ENCODE assay signal across 8 cellular contexts in the genomic region with DNA sequence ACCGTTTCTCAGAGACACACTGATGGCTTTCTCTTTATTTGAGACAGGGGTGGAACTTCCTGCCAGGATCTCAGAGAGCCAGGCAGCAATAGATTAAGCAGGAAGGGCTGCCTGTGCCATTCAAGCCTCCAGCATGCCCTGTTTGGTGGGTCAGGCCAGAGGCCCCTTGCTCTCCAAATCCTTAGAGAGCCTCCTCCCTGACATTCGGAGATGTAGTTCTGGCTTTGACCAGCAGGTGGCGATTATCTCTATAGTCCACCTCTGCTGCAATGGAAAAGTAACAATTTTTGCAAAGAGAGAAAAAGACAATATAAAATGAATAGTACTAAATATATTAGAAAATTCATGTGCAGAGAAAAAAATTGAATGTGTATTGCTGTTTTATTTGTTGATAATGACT.
DNase-seq lines count a peak whose midpoint lies in the region; ATAC-seq and TF ChIP-seq lines count a peak whose summit lies in the region.

No MANE protein-coding gene starts in this region.

- H3K36me3 Mint-ChIP-seq in progenitor cell of endocrine pancreas (ENCODE audit: insufficient read depth): no peaks in the 10 kb centered on the region

- H3K27me3 Mint-ChIP-seq in progenitor cell of endocrine pancreas: no peaks in the 10 kb centered on the region

- no peaks in the 10 kb centered on the region for H3K4me1 ChIP-seq in DOHH2 (ENCODE audit: control insufficient read depth, low read length)
- H3K4me1 ChIP-seq in KMS-11 (ENCODE audit: low read depth, poor library complexity, severe bottlenecking): no peaks in the 10 kb centered on the region
- no peaks in the 10 kb centered on the region for H3K4me1 ChIP-seq in gastroesophageal sphincter

- H3K9me3 ChIP-seq in DOHH2 (ENCODE audit: control insufficient read depth, insufficient read depth, low read length) (no peaks in the 10 kb centered on the region), gastroesophageal sphincter (no peaks in the 10 kb centered on the region)

- no peaks in the 10 kb centered on the region for H3F3A ChIP-seq in DOHH2 (ENCODE audit: control insufficient read depth, insufficient read depth)

- no peak overlapping the region for H3K9ac ChIP-seq in KMS-11

- no peak overlapping the region for H3K27ac ChIP-seq in DOHH2 (ENCODE audit: low read depth, low read length)
- H3K27ac ChIP-seq in KMS-11: no peak overlapping the region
- H3K27ac ChIP-seq in gastroesophageal sphincter: no peak overlapping the region

- no peak for TF ChIP-seq POLR2A in gastroesophageal sphincter (IDR thresholded peaks at IDR 0.05)

- H3K27me3 ChIP-seq in DOHH2 (ENCODE audit: control insufficient read depth, low read length): no peaks in the 10 kb centered on the region
- H3K27me3 ChIP-seq in KMS-11 (ENCODE audit: insufficient read depth, low read depth): no peaks in the 10 kb centered on the region
- H3K27me3 ChIP-seq in gastroesophageal sphincter: no peaks in the 10 kb centered on the region

- H4K20me1 ChIP-seq in DOHH2 (ENCODE audit: control insufficient read depth, insufficient read depth, low read depth, low read length) (no peaks in the 10 kb centered on the region), KMS-11 (ENCODE audit: insufficient read depth) (no peaks in the 10 kb centered on the region)

- H2AFZ ChIP-seq in KMS-11 (ENCODE audit: low read depth): no peak overlapping the region

- H3K79me2 ChIP-seq in DOHH2 (ENCODE audit: control insufficient read depth, low read length): no peaks in the 10 kb centered on the region
- no peaks in the 10 kb centered on the region for H3K79me2 ChIP-seq in KMS-11 (ENCODE audit: insufficient read depth, low read depth)

- TF ChIP-seq CTCF in DOHH2 (IDR thresholded peaks at IDR 0.05; ENCODE audit: low read depth, low read length, poor library complexity, severe bottlenecking) (peak; percentile 54), KMS-11 (conservative IDR thresholded peaks at IDR 0.05; ENCODE audit: low read depth, low read length) (peak; percentile 71), gastroesophageal sphincter (IDR thresholded peaks at IDR 0.05) (peak; percentile 41 to 86 (median 56)), progenitor cell of endocrine pancreas (IDR thresholded peaks at IDR 0.05; ENCODE audit: unreplicated experiment) (peak; percentile 75)

- no peak overlapping the region for H3K27ac Mint-ChIP-seq in progenitor cell of endocrine pancreas

- H3K4me3 Mint-ChIP-seq in progenitor cell of endocrine pancreas (ENCODE audit: low read depth): no peak overlapping the region

- WGBS in gastroesophageal sphincter (ENCODE audit: low coverage in 1 of 2), 2 donors: 44 to 77% methylated on average over 1 to 2 of the region's 3 CpGs

- H3K9me3 Mint-ChIP-seq in progenitor cell of endocrine pancreas (ENCODE audit: low read depth): peaks cover 26% of the 10 kb centered on the region

- DNase-seq in activated T-cell treated with anti-CD3 and anti-CD28 coated beads for 48 hours (ENCODE audit: low read depth): peak; percentile 30
- DNase-seq in progenitor cell of endocrine pancreas (ENCODE audit: low spot score, unreplicated experiment): peak; percentile 51
- DNase-seq in COLO829 (ENCODE audit: low spot score): no peak

- TF ChIP-seq EP300 in gastroesophageal sphincter (IDR thresholded peaks at IDR 0.05): no peak

- H3K9me2 ChIP-seq in DOHH2 (replicated peaks; ENCODE audit: control insufficient read depth, low read length): no peaks in the 10 kb centered on the region

- H3K4me3 ChIP-seq in DOHH2 (ENCODE audit: low read length): no peak overlapping the region
- no peak overlapping the region for H3K4me3 ChIP-seq in KMS-11 (IDR thresholded peaks at IDR 0.05; ENCODE audit: insufficient read depth, low read depth, low read length)
- H3K4me3 ChIP-seq in gastroesophageal sphincter: no peak overlapping the region

- ATAC-seq in gastroesophageal sphincter: no peak
- no peak for ATAC-seq in GM19324 (IDR thresholded peaks at IDR 0.05; ENCODE audit: low FRiP score, unreplicated experiment)
- no peak for ATAC-seq in HG03139 (IDR thresholded peaks at IDR 0.05; ENCODE audit: unreplicated experiment)

- H3K4me2 ChIP-seq in DOHH2 (ENCODE audit: low read length): no peak overlapping the region
- no peak overlapping the region for H3K4me2 ChIP-seq in KMS-11

- no peaks in the 10 kb centered on the region for H3K4me1 Mint-ChIP-seq in progenitor cell of endocrine pancreas (ENCODE audit: low read depth)

- no peaks in the 10 kb centered on the region for H3K36me3 ChIP-seq in DOHH2 (ENCODE audit: control insufficient read depth, low read length)
- no peaks in the 10 kb centered on the region for H3K36me3 ChIP-seq in KMS-11 (ENCODE audit: insufficient read depth)
- H3K36me3 ChIP-seq in gastroesophageal sphincter: no peaks in the 10 kb centered on the region
